In genomic region chr2:28359222-28360065, GRCh38 we compare ENCODE assay signal across 1 cellular context.
TF ChIP-seq lines count a peak whose summit lies in the region.

No MANE protein-coding gene starts in this region.

TF ChIP-seq in K562, 482 proteins besides CTCF, POLR2A, EP300 and RAD21 (continued from another document and continues in another):
- TF ChIP-seq RREB1 (CRISPR knock-in tag; IDR thresholded peaks at IDR 0.05) (peak; percentile 87), E2F5 (CRISPR knock-in tag; IDR thresholded peaks at IDR 0.05) (no peak), TRIM28 (IDR thresholded peaks at IDR 0.05) (no peak), SMARCC2 (IDR thresholded peaks at IDR 0.05; ENCODE audit: low read depth) (peak; percentile 55; the same call in 1 of the 2 replicates), MTA1 (IDR thresholded peaks at IDR 0.05; ENCODE audit: borderline replicate concordance) (peak; percentile 84; the same call in 1 of the 2 replicates), ETS2 (tag; IDR thresholded peaks at IDR 0.05; ENCODE audit: borderline replicate concordance, poor library complexity, severe bottlenecking) (no peak), BCOR (IDR thresholded peaks at IDR 0.05) (no peak), ZNF324 (CRISPR knock-in tag; IDR thresholded peaks at IDR 0.05) (no peak), THRA (IDR thresholded peaks at IDR 0.05) (no peak), ZFP36 (IDR thresholded peaks at IDR 0.05; ENCODE audit: low read depth, low read length, partially characterized antibody) (peak; percentile 27), ZNF431 (CRISPR knock-in tag; IDR thresholded peaks at IDR 0.05) (peak; percentile 50; the same call in 1 of the 2 replicates), ZNF609 (CRISPR knock-in tag; IDR thresholded peaks at IDR 0.05; ENCODE audit: borderline replicate concordance) (no peak), ZBTB1 (CRISPR knock-in tag; IDR thresholded peaks at IDR 0.05; ENCODE audit: borderline replicate concordance, low read depth) (peak; percentile 57; the same call in 1 of the 2 replicates), ZNF639 (CRISPR knock-in tag; conservative IDR thresholded peaks at IDR 0.05 in 1 of 2, IDR thresholded peaks at IDR 0.05 in 1 of 2) (peak in 1 of 2 experiments; percentile 93; a peak in 2 of 4 replicates), RBFOX2 (IDR thresholded peaks at IDR 0.05; ENCODE audit: low read depth, low read length) (peak; percentile 46), NR2C2 (CRISPR knock-in tag; IDR thresholded peaks at IDR 0.05) (no peak), NR2C2 (tag; IDR thresholded peaks at IDR 0.05) (peak; percentile 92), ZNF140 (CRISPR knock-in tag; IDR thresholded peaks at IDR 0.05) (no peak), MBD2 (IDR thresholded peaks at IDR 0.05; ENCODE audit: borderline replicate concordance, low read depth) (peak; percentile 36; the same call in 1 of the 2 replicates), ZNF551 (CRISPR knock-in tag; IDR thresholded peaks at IDR 0.05) (no peak), ZHX1 (conservative IDR thresholded peaks at IDR 0.05; ENCODE audit: low read length) (0 out of 2 replicates have a peak, but pooled peaks have one; percentile 53), ZNF239 (CRISPR knock-in tag; IDR thresholded peaks at IDR 0.05) (peak; percentile 52; the same call in 1 of the 2 replicates), IRF9 (tag; IDR thresholded peaks at IDR 0.05) (peak; percentile 64), JUND (IDR thresholded peaks at IDR 0.05; ENCODE audit: borderline replicate concordance, low read depth, low read length) (peak; percentile 97), JUND (tag; IDR thresholded peaks at IDR 0.05; ENCODE audit: borderline replicate concordance, low read depth, low read length) (peak; percentile 96), TRIM24 (IDR thresholded peaks at IDR 0.05) (0 out of 4 replicates have a peak, but pooled peaks of 1 of the 2 experiments have one; percentile 46), NR3C1 (CRISPR knock-in tag; IDR thresholded peaks at IDR 0.05) (no peak), GATAD2B (IDR thresholded peaks at IDR 0.05; ENCODE audit: borderline replicate concordance) (no peak), SMAD2 (IDR thresholded peaks at IDR 0.05; ENCODE audit: low read depth, low read length) (no peak), ATF3 (IDR thresholded peaks at IDR 0.05) (peak; percentile 99), ATF3 (CRISPR knock-in tag; conservative IDR thresholded peaks at IDR 0.05) (peak; percentile 91), HDAC1 (IDR thresholded peaks at IDR 0.05) (peak in 1 of 2 experiments; percentile 75; a peak in 2 of 4 replicates), ZNF282 (CRISPR knock-in tag; IDR thresholded peaks at IDR 0.05) (no peak), CCNT2 (IDR thresholded peaks at IDR 0.05; ENCODE audit: borderline replicate concordance, extremely low read depth, insufficient read length, low read depth, low read length) (peak; percentile 55), ZNF274 (IDR thresholded peaks at IDR 0.05; ENCODE audit: borderline replicate concordance, low read depth, low read length) (no peak), SMARCE1 (IDR thresholded peaks at IDR 0.05) (peak; percentile 86), ZNF174 (CRISPR knock-in tag; IDR thresholded peaks at IDR 0.05) (no peak), THRB (CRISPR knock-in tag; conservative IDR thresholded peaks at IDR 0.05) (peak; percentile 41), KLF10 (CRISPR knock-in tag; IDR thresholded peaks at IDR 0.05) (no peak), TEAD1 (CRISPR knock-in tag; IDR thresholded peaks at IDR 0.05) (peak in 1 of 2 experiments; percentile 43; a peak in 1 of 4 replicates), ZC3H4 (CRISPR knock-in tag; IDR thresholded peaks at IDR 0.05; ENCODE audit: borderline replicate concordance) (no peak)
